Comparison of ENCODE assay signal across 31 cellular contexts in the genomic region with DNA sequence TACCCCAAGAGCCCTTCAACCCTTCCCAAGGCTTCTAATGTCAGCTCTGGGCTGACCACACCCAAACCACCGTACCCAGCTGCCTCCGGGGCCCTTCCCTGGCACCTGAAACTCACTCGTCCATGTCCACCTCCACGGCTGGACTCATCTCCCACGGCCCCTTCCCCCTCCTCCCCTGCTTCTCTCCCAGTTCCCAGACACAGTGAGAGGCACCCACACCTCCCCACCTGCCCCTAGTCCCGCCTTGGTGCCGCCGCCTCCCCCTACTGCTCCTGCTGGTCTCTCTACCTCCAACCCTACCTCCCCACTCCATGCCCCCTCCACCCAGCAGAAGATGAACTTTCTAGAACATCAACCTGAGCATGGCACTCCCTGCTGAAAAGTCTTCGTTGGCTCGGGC. TPM values are rescaled to one million over a fixed set of nuclear protein-coding genes. Genes with fewer than 3 reads are reported as not detected.
"Had no signal": no experiment of that assay in that cellular context is flagged by ENCODE, and none has a peak within 500 bp of the region (broad histone marks: within the 10 kb centered on the region; RNA-seq: fewer than 3 reads in every experiment).

No MANE protein-coding gene starts in this region.

- FAIRE-seq: kidney, TTC549 had no signal

- H3K27ac Mint-ChIP-seq: activated CD4-positive, alpha-beta memory T cell treated with anti-CD3 and anti-CD28 coated beads for 36 hours; activated naive CD4-positive, alpha-beta T cell treated with anti-CD3 and anti-CD28 coated beads for 36 hours; activated naive CD8-positive, alpha-beta T cell treated with anti-CD3 and anti-CD28 coated beads for 36 hours; dendritic cell treated with granulocyte-macrophage colony-stimulating factor and Interleukin-4, amounts not matched to agents 40 ng/mL and 50 ng/mL, for 4 days; endodermal cell; immature natural killer cell; naive thymus-derived CD4-positive, alpha-beta T cell; T-helper 1 cell treated with Interleukin-12 subunit alpha and Interleukin-12 subunit beta and Interleukin-4 antibody, amounts not matched to agents 30 μg/mL and 1 μg/mL, for 36 hours had no signal

- H3K27me3 Mint-ChIP-seq: activated CD4-positive, alpha-beta memory T cell treated with anti-CD3 and anti-CD28 coated beads for 36 hours had no signal

- H3K36me3 ChIP-seq: adrenal gland, ascending aorta, esophagus muscularis mucosa, heart left ventricle, spleen, thoracic aorta, uterus had no signal

- H3K4me1 ChIP-seq: adrenal gland, ascending aorta, esophagus muscularis mucosa, foreskin keratinocyte, heart left ventricle, spleen, uterus had no signal

- H3K36me3 Mint-ChIP-seq: activated CD4-positive, alpha-beta memory T cell treated with anti-CD3 and anti-CD28 coated beads for 36 hours; activated naive CD8-positive, alpha-beta T cell treated with anti-CD3 and anti-CD28 coated beads for 36 hours; immature natural killer cell; naive thymus-derived CD4-positive, alpha-beta T cell had no signal

- H3K9me3 Mint-ChIP-seq: activated CD4-positive, alpha-beta memory T cell treated with anti-CD3 and anti-CD28 coated beads for 36 hours; activated naive CD4-positive, alpha-beta T cell treated with anti-CD3 and anti-CD28 coated beads for 36 hours; activated naive CD8-positive, alpha-beta T cell treated with anti-CD3 and anti-CD28 coated beads for 36 hours; activated T-helper 1 cell treated with anti-CD3 and anti-CD28 coated beads, Interleukin-12 subunit alpha, Interleukin-12 subunit beta, Interleukin-2, Interleukin-4 antibody, amounts not matched to agents 30 ng/mL and 10 ng/mL and 1 ng/mL, durations not matched to agents 14 hours and 24 hours and 36 hours; dendritic cell treated with granulocyte-macrophage colony-stimulating factor and Interleukin-4, amounts not matched to agents 40 ng/mL and 50 ng/mL, for 4 days; endodermal cell; immature natural killer cell; T-helper 1 cell treated with Interleukin-12 subunit alpha and Interleukin-12 subunit beta and Interleukin-4 antibody, amounts not matched to agents 30 μg/mL and 1 μg/mL, for 36 hours had no signal

- H3K4me1 Mint-ChIP-seq: activated naive CD8-positive, alpha-beta T cell treated with anti-CD3 and anti-CD28 coated beads for 36 hours; endodermal cell; immature natural killer cell had no signal

- H3K27me3 ChIP-seq: adrenal gland, ascending aorta, uterus had no signal

- H3K4me3 Mint-ChIP-seq: activated CD4-positive, alpha-beta memory T cell treated with anti-CD3 and anti-CD28 coated beads for 36 hours; activated naive CD4-positive, alpha-beta T cell treated with anti-CD3 and anti-CD28 coated beads for 36 hours; activated naive CD8-positive, alpha-beta T cell treated with anti-CD3 and anti-CD28 coated beads for 36 hours; activated T-helper 1 cell treated with anti-CD3 and anti-CD28 coated beads, Interleukin-12 subunit alpha, Interleukin-12 subunit beta, Interleukin-2, Interleukin-4 antibody, amounts not matched to agents 30 ng/mL and 10 ng/mL and 1 ng/mL, durations not matched to agents 14 hours and 24 hours and 36 hours; dendritic cell treated with granulocyte-macrophage colony-stimulating factor and Interleukin-4, amounts not matched to agents 40 ng/mL and 50 ng/mL, for 4 days; endodermal cell; immature natural killer cell; naive thymus-derived CD4-positive, alpha-beta T cell; T-helper 1 cell treated with Interleukin-12 subunit alpha and Interleukin-12 subunit beta and Interleukin-4 antibody, amounts not matched to agents 30 μg/mL and 1 μg/mL, for 36 hours had no signal

- H3K9me3 ChIP-seq: adrenal gland, ascending aorta, esophagus muscularis mucosa, heart left ventricle, spleen, thoracic aorta, uterus had no signal

- H3K4me3 ChIP-seq: adrenal gland, ascending aorta, esophagus muscularis mucosa, heart left ventricle, spleen, thoracic aorta, uterus had no signal

- DNase-seq: activated CD4-positive, alpha-beta memory T cell treated with anti-CD3 and anti-CD28 coated beads for 36 hours; activated CD4-positive, alpha-beta T cell treated with anti-CD3 and anti-CD28 coated beads for 48 hours; activated CD8-positive, alpha-beta memory T cell treated with anti-CD3 and anti-CD28 coated beads, Interleukin-2, amount 50 U/mL, for 4 hours; activated effector memory CD4-positive, alpha-beta T cell treated with anti-CD3 and anti-CD28 coated beads, Interleukin-2, amount 50 U/mL, for 16 hours; activated naive CD4-positive, alpha-beta T cell treated with anti-CD3 and anti-CD28 coated beads for 36 hours; activated naive CD8-positive, alpha-beta T cell treated with anti-CD3 and anti-CD28 coated beads for 36 hours; activated T-cell treated with anti-CD3 and anti-CD28 coated beads, Interleukin-2, amount 50 U/mL, for 1 hour; adrenal gland; caudate nucleus; endodermal cell; foreskin keratinocyte; heart left ventricle; hypothalamus; immature natural killer cell; kidney; midbrain; naive thymus-derived CD4-positive, alpha-beta T cell; posterior cingulate gyrus; spleen; stimulated activated naive CD4-positive, alpha-beta T cell treated with Interleukin-2 at 50 U/mL for 16 hours; T-helper 9 cell; trophoblast cell; uterus had no signal

- ATAC-seq: activated CD4-positive, CD25-positive, alpha-beta regulatory T cell treated with anti-CD3 and anti-CD28 coated beads, Interleukin-2, amount 50 U/mL, for 24 hours; foreskin keratinocyte; heart left ventricle; naive thymus-derived CD4-positive, alpha-beta T cell had no signal

RNA-seq across cellular contexts. Expression of a gene that starts 39.5 kb away (rescaled TPM):
- total RNA-seq: ascending aorta, thoracic aorta had no signal
